Comparison of ENCODE assay signal across 26 cellular contexts in the genomic region with DNA sequence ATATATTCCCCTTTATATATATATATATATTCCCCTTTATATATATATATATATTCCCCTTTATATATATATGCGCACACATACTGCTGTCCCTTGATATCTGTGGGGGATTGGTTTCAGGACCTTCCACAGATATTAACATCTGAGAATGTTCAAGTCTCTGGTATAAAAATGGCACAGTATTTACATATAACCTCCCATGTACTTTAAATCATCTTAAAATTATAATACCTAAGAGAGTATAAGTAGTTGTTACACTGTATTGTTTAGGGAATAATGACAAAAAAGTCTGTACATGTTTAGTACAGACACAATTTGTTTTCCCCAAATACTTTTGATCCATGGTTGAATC. TPM values are rescaled to one million over a fixed set of nuclear protein-coding genes. Genes with fewer than 3 reads are reported as not detected.
DNase-seq lines count a peak whose midpoint lies in the region; ATAC-seq and TF ChIP-seq lines count a peak whose summit lies in the region.
"Had no signal": no experiment of that assay in that cellular context is flagged by ENCODE, and none has a peak within 500 bp of the region (broad histone marks: within the 10 kb centered on the region; RNA-seq: fewer than 3 reads in every experiment).

No MANE protein-coding gene starts in this region.

- peaks cover 27% of the 10 kb centered on the region for H3K27me3 Mint-ChIP-seq in activated T-cell treated with anti-CD3 and anti-CD28 coated beads, Interleukin-2, amount 50 U/mL, for 4 hours (ENCODE audit: low read depth)
- H3K27me3 Mint-ChIP-seq in endothelial cell (ENCODE audit: unreplicated experiment), result no peaks in the 10 kb centered on the region

- no peaks in the 10 kb centered on the region for H3K9me3 Mint-ChIP-seq in activated T-cell treated with anti-CD3 and anti-CD28 coated beads, Interleukin-2, amount 50 U/mL, for 4 hours
- no peaks in the 10 kb centered on the region for H3K9me3 Mint-ChIP-seq in endothelial cell (ENCODE audit: unreplicated experiment)
- H3K9me3 Mint-ChIP-seq: activated naive CD8-positive, alpha-beta T cell treated with anti-CD3 and anti-CD28 coated beads for 36 hours; activated T-helper 1 cell treated with anti-CD3 and anti-CD28 coated beads, Interleukin-12 subunit alpha, Interleukin-12 subunit beta, Interleukin-2, Interleukin-4 antibody, amounts not matched to agents 30 ng/mL and 10 ng/mL and 1 ng/mL, durations not matched to agents 14 hours and 24 hours and 36 hours; CD4-positive, CD25-positive, alpha-beta regulatory T cell; dendritic cell treated with granulocyte-macrophage colony-stimulating factor and Interleukin-4, amounts not matched to agents 40 ng/mL and 50 ng/mL, for 4 days; naive thymus-derived CD8-positive, alpha-beta T cell had no signal

- ATAC-seq in GM18858 (IDR thresholded peaks at IDR 0.05; ENCODE audit: unreplicated experiment) (peak; percentile 22), GM21526 (IDR thresholded peaks at IDR 0.05; ENCODE audit: low FRiP score, unreplicated experiment) (peak; percentile 47), HG02970 (IDR thresholded peaks at IDR 0.05; ENCODE audit: low FRiP score, unreplicated experiment) (peak; percentile 38), HG03457 (IDR thresholded peaks at IDR 0.05; ENCODE audit: unreplicated experiment) (peak; percentile 23)
- no peak for ATAC-seq in activated T-cell treated with anti-CD3 and anti-CD28 coated beads, Interleukin-2, amount 50 U/mL, for 4 hours
- ATAC-seq: foreskin keratinocyte; naive thymus-derived CD8-positive, alpha-beta T cell; pancreas; upper lobe of right lung had no signal

- no peak overlapping the region for H3K27ac Mint-ChIP-seq in endothelial cell (ENCODE audit: unreplicated experiment)
- H3K27ac Mint-ChIP-seq: activated naive CD8-positive, alpha-beta T cell treated with anti-CD3 and anti-CD28 coated beads for 36 hours; activated T-helper 1 cell treated with anti-CD3 and anti-CD28 coated beads, Interleukin-12 subunit alpha, Interleukin-12 subunit beta, Interleukin-2, Interleukin-4 antibody, amounts not matched to agents 30 ng/mL and 10 ng/mL and 1 ng/mL, durations not matched to agents 14 hours and 24 hours and 36 hours; CD4-positive, CD25-positive, alpha-beta regulatory T cell; dendritic cell treated with granulocyte-macrophage colony-stimulating factor and Interleukin-4, amounts not matched to agents 40 ng/mL and 50 ng/mL, for 4 days; naive thymus-derived CD8-positive, alpha-beta T cell had no signal

- DNase-seq in activated T-cell treated with anti-CD3 and anti-CD28 coated beads, Interleukin-2, amount 50 U/mL, for 4 hours, result no peak
- DNase-seq in hepatic stellate cell (ENCODE audit: low spot score), result no peak
- DNase-seq in endothelial cell (ENCODE audit: low spot score), result no peak
- no peak for DNase-seq in NCI-H69 (lab: John Stamatoyannopoulos, UW)
- DNase-seq: ACHN; activated CD4-positive, CD25-positive, alpha-beta regulatory T cell; activated CD8-positive, alpha-beta memory T cell treated with anti-CD3 and anti-CD28 coated beads for 24 hours; activated naive CD8-positive, alpha-beta T cell treated with anti-CD3 and anti-CD28 coated beads for 36 hours; DMS153; foreskin keratinocyte; H7; Kasumi-1; kidney; naive thymus-derived CD8-positive, alpha-beta T cell; NCI-H1436; NCI-H748 treated with DMSO at 0.1 percent for 48 hours; pancreas; stomach; upper lobe of right lung had no signal

- no peaks in the 10 kb centered on the region for H3K4me1 Mint-ChIP-seq in activated T-cell treated with anti-CD3 and anti-CD28 coated beads, Interleukin-2, amount 50 U/mL, for 4 hours (ENCODE audit: low read depth)
- peaks cover 10% of the 10 kb centered on the region for H3K4me1 Mint-ChIP-seq in endothelial cell (ENCODE audit: unreplicated experiment)
- H3K4me1 Mint-ChIP-seq: activated naive CD8-positive, alpha-beta T cell treated with anti-CD3 and anti-CD28 coated beads for 36 hours had no signal

- no peak overlapping the region for H3K4me3 Mint-ChIP-seq in activated T-cell treated with anti-CD3 and anti-CD28 coated beads, Interleukin-2, amount 50 U/mL, for 4 hours
- H3K4me3 Mint-ChIP-seq in endothelial cell (ENCODE audit: unreplicated experiment), result no peak overlapping the region
- H3K4me3 Mint-ChIP-seq: activated naive CD8-positive, alpha-beta T cell treated with anti-CD3 and anti-CD28 coated beads for 36 hours; activated T-helper 1 cell treated with anti-CD3 and anti-CD28 coated beads, Interleukin-12 subunit alpha, Interleukin-12 subunit beta, Interleukin-2, Interleukin-4 antibody, amounts not matched to agents 30 ng/mL and 10 ng/mL and 1 ng/mL, durations not matched to agents 14 hours and 24 hours and 36 hours; CD4-positive, CD25-positive, alpha-beta regulatory T cell; dendritic cell treated with granulocyte-macrophage colony-stimulating factor and Interleukin-4, amounts not matched to agents 40 ng/mL and 50 ng/mL, for 4 days; naive thymus-derived CD8-positive, alpha-beta T cell had no signal

- TF ChIP-seq CTCF in endothelial cell (IDR thresholded peaks at IDR 0.05; ENCODE audit: unreplicated experiment), result no peak

- H3K36me3 Mint-ChIP-seq in activated T-cell treated with anti-CD3 and anti-CD28 coated beads, Interleukin-2, amount 50 U/mL, for 4 hours (ENCODE audit: insufficient read depth), result no peaks in the 10 kb centered on the region
- H3K36me3 Mint-ChIP-seq in endothelial cell (ENCODE audit: low read depth, unreplicated experiment), result no peaks in the 10 kb centered on the region
- H3K36me3 Mint-ChIP-seq: activated naive CD8-positive, alpha-beta T cell treated with anti-CD3 and anti-CD28 coated beads for 36 hours; CD4-positive, CD25-positive, alpha-beta regulatory T cell; naive thymus-derived CD8-positive, alpha-beta T cell had no signal

RNA-seq across cellular contexts. Expression of a gene that starts 45.8 kb away (rescaled TPM):
- total RNA-seq in activated T-cell treated with anti-CD3 and anti-CD28 coated beads, Interleukin-2, amount 50 U/mL, for 4 hours, result under 1 TPM in 1 of 3 donors, not detected in 2; 0.08 TPM
- 7.0 TPM for total RNA-seq in endothelial cell (ENCODE audit: unreplicated experiment)
- total RNA-seq: CD4-positive, CD25-positive, alpha-beta regulatory T cell; naive thymus-derived CD8-positive, alpha-beta T cell had no signal

Comparison
In these comparisons a context has a peak if more than half of its experiments do, and no peak if none do; other contexts are left out.
1. ATAC-seq: peak in GM18858 (single experiment), GM21526 (single experiment), HG02970 (single experiment) and HG03457 (single experiment); none in activated T-cell treated with anti-CD3 and anti-CD28 coated beads, Interleukin-2, amount 50 U/mL, for 4 hours (0 of 2).